1 cellular context compared by ENCODE assay signal in genomic region chr2:74835831-74836674, GRCh38.
TF ChIP-seq lines count a peak whose summit lies in the region.

No MANE protein-coding gene starts in this region.

TF ChIP-seq in HepG2, 621 proteins besides CTCF, POLR2A, EP300 and RAD21 (continued from another document and continues in another):
- 0 out of 2 replicates have a peak, but pooled peaks have one; percentile 43 for TF ChIP-seq NAIF1 (CRISPR knock-in tag; IDR thresholded peaks at IDR 0.05; ENCODE audit: borderline replicate concordance)
- TF ChIP-seq FLYWCH1 (CRISPR knock-in tag; IDR thresholded peaks at IDR 0.05): no peak
- no peak for TF ChIP-seq MLXIP (CRISPR knock-in tag; IDR thresholded peaks at IDR 0.05; ENCODE audit: borderline replicate concordance)
- no peak for TF ChIP-seq CBX5 (CRISPR knock-in tag; IDR thresholded peaks at IDR 0.05; ENCODE audit: borderline replicate concordance)
- no peak for TF ChIP-seq SOX13 (IDR thresholded peaks at IDR 0.05)
- peak in 1 of 2 experiments; percentile 12; a peak in 1 of 4 replicates for TF ChIP-seq SOX13 (CRISPR knock-in tag; conservative IDR thresholded peaks at IDR 0.05 in 1 of 2, IDR thresholded peaks at IDR 0.05 in 1 of 2)
- TF ChIP-seq HES4 (CRISPR knock-in tag; IDR thresholded peaks at IDR 0.05; ENCODE audit: borderline replicate concordance): no peak
- 0 out of 2 replicates have a peak, but pooled peaks have one; percentile 39 for TF ChIP-seq ZFP36L1 (CRISPR knock-in tag; IDR thresholded peaks at IDR 0.05)
- TF ChIP-seq HDAC2 (CRISPR knock-in tag; IDR thresholded peaks at IDR 0.05): no peak; the same call in 1 of the 2 replicates
- no peak for TF ChIP-seq HOXA7 (CRISPR knock-in tag; IDR thresholded peaks at IDR 0.05)
- TF ChIP-seq ARID3A (IDR thresholded peaks at IDR 0.05; ENCODE audit: low read depth, low read length): peak; percentile 50; the same call in 1 of the 2 replicates
- TF ChIP-seq ZNF383 (CRISPR knock-in tag; IDR thresholded peaks at IDR 0.05; ENCODE audit: borderline replicate concordance): no peak
- no peak for TF ChIP-seq NCOR1 (IDR thresholded peaks at IDR 0.05; ENCODE audit: borderline replicate concordance, low read length)
- no peak for TF ChIP-seq ZNF839 (CRISPR knock-in tag; IDR thresholded peaks at IDR 0.05; ENCODE audit: borderline replicate concordance)
- TF ChIP-seq ZMAT3 (CRISPR knock-in tag; conservative IDR thresholded peaks at IDR 0.05): no peak
- TF ChIP-seq CEBPG (CRISPR knock-in tag; IDR thresholded peaks at IDR 0.05): no peak
- no peak for TF ChIP-seq PLRG1 (conservative IDR thresholded peaks at IDR 0.05)
- TF ChIP-seq SAP130 (CRISPR knock-in tag; IDR thresholded peaks at IDR 0.05; ENCODE audit: low read depth): peak; percentile 93
- TF ChIP-seq FOXO4 (CRISPR knock-in tag; conservative IDR thresholded peaks at IDR 0.05): no peak
- no peak for TF ChIP-seq RCOR2 (CRISPR knock-in tag; IDR thresholded peaks at IDR 0.05)
- TF ChIP-seq ZBTB1 (CRISPR knock-in tag; IDR thresholded peaks at IDR 0.05; ENCODE audit: borderline replicate concordance): no peak
- no peak for TF ChIP-seq ZBTB46 (CRISPR knock-in tag; IDR thresholded peaks at IDR 0.05; ENCODE audit: borderline replicate concordance)
- no peak for TF ChIP-seq RNF219 (CRISPR knock-in tag; IDR thresholded peaks at IDR 0.05)
- no peak for TF ChIP-seq ZC3H13 (CRISPR knock-in tag; IDR thresholded peaks at IDR 0.05)
- no peak for TF ChIP-seq TERF1 (CRISPR knock-in tag; IDR thresholded peaks at IDR 0.05)
- no peak for TF ChIP-seq ZNF605 (CRISPR knock-in tag; IDR thresholded peaks at IDR 0.05)
- 0 out of 2 replicates have a peak, but pooled peaks have one; percentile 52 for TF ChIP-seq ZNF670 (CRISPR knock-in tag; IDR thresholded peaks at IDR 0.05; ENCODE audit: borderline replicate concordance)
- TF ChIP-seq ISL2 (CRISPR knock-in tag; IDR thresholded peaks at IDR 0.05): peak; percentile 56; the same call in 1 of the 2 replicates
- no peak for TF ChIP-seq ZNF75D (CRISPR knock-in tag; IDR thresholded peaks at IDR 0.05; ENCODE audit: borderline replicate concordance)
- TF ChIP-seq SNAI1 (CRISPR knock-in tag; IDR thresholded peaks at IDR 0.05; ENCODE audit: borderline replicate concordance): no peak
- no peak for TF ChIP-seq USF2 (IDR thresholded peaks at IDR 0.05; ENCODE audit: low read depth, low read length)
- TF ChIP-seq USF2 (CRISPR knock-in tag; IDR thresholded peaks at IDR 0.05; ENCODE audit: borderline replicate concordance): no peak
- no peak for TF ChIP-seq MXD3 (CRISPR knock-in tag; IDR thresholded peaks at IDR 0.05)
- TF ChIP-seq ZNF276 (CRISPR knock-in tag; IDR thresholded peaks at IDR 0.05; ENCODE audit: low read depth): no peak
- peak; percentile 36; the same call in 1 of the 2 replicates for TF ChIP-seq HDAC1 (CRISPR knock-in tag; IDR thresholded peaks at IDR 0.05)
- TF ChIP-seq ZNF18 (CRISPR knock-in tag; IDR thresholded peaks at IDR 0.05; ENCODE audit: insufficient replicate concordance): no peak
- TF ChIP-seq ZFYVE20 (CRISPR knock-in tag; IDR thresholded peaks at IDR 0.05; ENCODE audit: borderline replicate concordance, low read depth): no peak
- no peak for TF ChIP-seq PAWR (CRISPR knock-in tag; IDR thresholded peaks at IDR 0.05; ENCODE audit: borderline replicate concordance)
- TF ChIP-seq PRDM4 (CRISPR knock-in tag; IDR thresholded peaks at IDR 0.05; ENCODE audit: borderline replicate concordance): no peak
- TF ChIP-seq ZNF883 (CRISPR knock-in tag; IDR thresholded peaks at IDR 0.05; ENCODE audit: not compliant biosample characterization): no peak
